In genomic region chr10:89575037-89575436, GRCh38 we compare ENCODE assay signal across 20 cellular contexts. TPM values are rescaled to one million over a fixed set of nuclear protein-coding genes. Genes with fewer than 3 reads are reported as not detected.
DNase-seq lines count a peak whose midpoint lies in the region; ATAC-seq and TF ChIP-seq lines count a peak whose summit lies in the region.
"Had no signal": no experiment of that assay in that cellular context is flagged by ENCODE, and none has a peak within 500 bp of the region (broad histone marks: within the 10 kb centered on the region; RNA-seq: fewer than 3 reads in every experiment).

No MANE protein-coding gene starts in this region.

- POLR2A ChIA-PET in SK-N-SH (lab: Yijun Ruan, JAX), result no interaction called here

- in situ Hi-C loops in GM13977 (cut with MboI; ENCODE audit: low pct_unique_long_range_greater_than_20kb, low sequenced_read_pairs, unreplicated experiment), result no loop called here

- TF ChIP-seq RAD21 in SK-N-SH (IDR thresholded peaks at IDR 0.05; ENCODE audit: low read length), result no peak

- H3K79me2 ChIP-seq in SK-N-SH (ENCODE audit: insufficient read depth), result no peaks in the 10 kb centered on the region

- TF ChIP-seq CTCF in SK-N-SH (IDR thresholded peaks at IDR 0.05), result no peak
- no peak for TF ChIP-seq CTCF in GM13977 (IDR thresholded peaks at IDR 0.05; ENCODE audit: extremely low read depth, insufficient read depth, missing control alignments)

- CTCF ChIA-PET in SK-N-SH (lab: Yijun Ruan, JAX), result interaction anchor here (1.4 kb wide), 1 partner anchor 12 kb away, joined by 6 read pairs; no protein-coding TSS in a partner anchor

- H3K27me3 ChIP-seq in SK-N-SH (ENCODE audit: insufficient read depth), result no peaks in the 10 kb centered on the region
- no peaks in the 10 kb centered on the region for H3K27me3 ChIP-seq in SJCRH30
- H3K27me3 ChIP-seq in skeletal muscle satellite cell (ENCODE audit: control insufficient read depth, insufficient read depth, low read length), result no peaks in the 10 kb centered on the region

- no peak overlapping the region for H2AFZ ChIP-seq in SK-N-SH (ENCODE audit: low read depth)

- H3K4me3 ChIP-seq in SK-N-SH (ENCODE audit: low read depth in 2 of 2, low read length in 1 of 2), result no peak overlapping the region
- H3K4me3 ChIP-seq in SJCRH30, result no peak overlapping the region
- no peak overlapping the region for H3K4me3 ChIP-seq in skeletal muscle satellite cell (ENCODE audit: low read length)
- H3K4me3 ChIP-seq: GM12878 had no signal

- H3K4me1 ChIP-seq in SK-N-SH (ENCODE audit: control insufficient read depth in 1 of 2, insufficient read depth in 2 of 2, low read depth in 1 of 2, low read length in 1 of 2) (no peaks in the 10 kb centered on the region; a peak in 1 of 4 replicates), SJCRH30 (peaks cover 22% of the 10 kb centered on the region), skeletal muscle satellite cell (ENCODE audit: control insufficient read depth, insufficient read depth, low read length) (peaks cover 15% of the 10 kb centered on the region)

- H3K9ac ChIP-seq in SK-N-SH, result no peak overlapping the region
- no peak overlapping the region for H3K9ac ChIP-seq in skeletal muscle satellite cell (ENCODE audit: low read depth, low read length)
- H3K9ac ChIP-seq: KMS-11 had no signal

- DNase-seq in SK-N-SH, result no peak
- no peak for DNase-seq in SJCRH30
- peak; percentile 25 for DNase-seq in iris pigment epithelial cell (ENCODE audit: low read depth)
- DNase-seq in GM13977 (ENCODE audit: low spot score), result no peak
- no peak for DNase-seq in Kasumi-1 (lab: John Stamatoyannopoulos, UW)
- no peak for DNase-seq in A172 (ENCODE audit: low spot score)
- DNase-seq: H7, NCI-H1694 treated with DMSO at 0.1 percent for 48 hours, NCI-H2081 treated with DMSO at 0.1 percent for 48 hours, NCI-H2171 treated with DMSO at 0.1 percent for 48 hours, NCI-H524 treated with DMSO at 0.1 percent for 48 hours, NCI-H82, Right ventricle myocardium superior had no signal

- H3K36me3 ChIP-seq in SK-N-SH (replicated peaks in 1 of 2; ENCODE audit: control insufficient read depth in 1 of 2, insufficient read depth in 2 of 2, low read length in 1 of 2), result no peaks in the 10 kb centered on the region
- H3K36me3 ChIP-seq in SJCRH30, result no peaks in the 10 kb centered on the region
- no peaks in the 10 kb centered on the region for H3K36me3 ChIP-seq in skeletal muscle satellite cell (ENCODE audit: insufficient read depth, low read length)

- no peaks in the 10 kb centered on the region for H3K9me2 ChIP-seq in SK-N-SH

- peaks cover 4% of the 10 kb centered on the region for H3F3A ChIP-seq in SK-N-SH (replicated peaks; ENCODE audit: insufficient read depth)

- no peak for TF ChIP-seq EP300 in SK-N-SH (IDR thresholded peaks at IDR 0.05; ENCODE audit: borderline replicate concordance in 1 of 2, low read depth in 1 of 2, low read length in 1 of 2)

- no peak overlapping the region for H3K27ac ChIP-seq in SK-N-SH (ENCODE audit: low read depth in 2 of 2, low read length in 1 of 2)
- peak overlapping the region; percentile 89 for H3K27ac ChIP-seq in SJCRH30
- H3K27ac ChIP-seq: 22Rv1, C4-2B, HL-60, KMS-11 had no signal

- H4K20me1 ChIP-seq in SK-N-SH (ENCODE audit: insufficient read depth), result no peaks in the 10 kb centered on the region

- H3K4me2 ChIP-seq in SK-N-SH, result no peak overlapping the region
- peak overlapping the region; percentile 12 for H3K4me2 ChIP-seq in skeletal muscle satellite cell (ENCODE audit: low read length)
- H3K4me2 ChIP-seq: KMS-11 had no signal

- no peak for ATAC-seq in SK-N-SH treated with all-trans-retinoic acid at 6 μM for 48 hours
- ATAC-seq: GM12878 had no signal

- H3K9me3 ChIP-seq in SK-N-SH (no peaks in the 10 kb centered on the region), SJCRH30 (replicated peaks) (no peaks in the 10 kb centered on the region), skeletal muscle satellite cell (replicated peaks; ENCODE audit: low read length) (no peaks in the 10 kb centered on the region)

TF ChIP-seq in SK-N-SH, 30 proteins besides CTCF, POLR2A, EP300 and RAD21:
- TF ChIP-seq, protein P1, sequence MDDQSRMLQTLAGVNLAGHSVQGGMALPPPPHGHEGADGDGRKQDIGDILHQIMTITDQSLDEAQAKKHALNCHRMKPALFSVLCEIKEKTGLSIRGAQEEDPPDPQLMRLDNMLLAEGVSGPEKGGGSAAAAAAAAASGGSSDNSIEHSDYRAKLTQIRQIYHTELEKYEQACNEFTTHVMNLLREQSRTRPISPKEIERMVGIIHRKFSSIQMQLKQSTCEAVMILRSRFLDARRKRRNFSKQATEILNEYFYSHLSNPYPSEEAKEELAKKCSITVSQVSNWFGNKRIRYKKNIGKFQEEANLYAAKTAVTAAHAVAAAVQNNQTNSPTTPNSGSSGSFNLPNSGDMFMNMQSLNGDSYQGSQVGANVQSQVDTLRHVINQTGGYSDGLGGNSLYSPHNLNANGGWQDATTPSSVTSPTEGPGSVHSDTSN (IDR thresholded peaks at IDR 0.05), result peak; percentile 51; the same call in 1 of the 2 replicates
- TF ChIP-seq FOXJ3 (CRISPR knock-in tag; IDR thresholded peaks at IDR 0.05), result no peak

TF ChIP-seq in SK-N-SH treated with all-trans-retinoic acid at 6 μM for 48 hours, 23 proteins besides CTCF, POLR2A, EP300 and RAD21:
- TF ChIP-seq ZNF70 (CRISPR knock-in tag; IDR thresholded peaks at IDR 0.05), result no peak

RNA-seq across cellular contexts. Expression of gene SLC16A12, which starts 39.6 kb away (rescaled TPM):
- polyA plus RNA-seq in SK-N-SH (2012; rRNA removed), result 0.13 TPM in 2 replicates
- 0.10 and 0.14 TPM in 2 replicates for polyA plus RNA-seq in SK-N-SH (2012; cell fraction: cytosol; rRNA removed)
- polyA plus RNA-seq in SK-N-SH (2012; cell fraction: nucleus; rRNA removed), result 0.05 and 0.10 TPM in 2 replicates
- total RNA-seq in SJCRH30 (2014; rRNA removed; shearing (Covaris generic)), result 0.15 and 0.18 TPM in 2 replicates
- total RNA-seq in skeletal muscle satellite cell (2012; rRNA removed), result 0.22 and 0.51 TPM in 2 replicates
- total RNA-seq in A172 (2014; rRNA removed; shearing (Covaris generic)), result 0.38 and 0.50 TPM in 2 replicates
- total RNA-seq: GM12878 had no signal
- polyA plus RNA-seq: GM12878 had no signal
